18 cellular contexts compared by ENCODE assay signal in the genomic region with DNA sequence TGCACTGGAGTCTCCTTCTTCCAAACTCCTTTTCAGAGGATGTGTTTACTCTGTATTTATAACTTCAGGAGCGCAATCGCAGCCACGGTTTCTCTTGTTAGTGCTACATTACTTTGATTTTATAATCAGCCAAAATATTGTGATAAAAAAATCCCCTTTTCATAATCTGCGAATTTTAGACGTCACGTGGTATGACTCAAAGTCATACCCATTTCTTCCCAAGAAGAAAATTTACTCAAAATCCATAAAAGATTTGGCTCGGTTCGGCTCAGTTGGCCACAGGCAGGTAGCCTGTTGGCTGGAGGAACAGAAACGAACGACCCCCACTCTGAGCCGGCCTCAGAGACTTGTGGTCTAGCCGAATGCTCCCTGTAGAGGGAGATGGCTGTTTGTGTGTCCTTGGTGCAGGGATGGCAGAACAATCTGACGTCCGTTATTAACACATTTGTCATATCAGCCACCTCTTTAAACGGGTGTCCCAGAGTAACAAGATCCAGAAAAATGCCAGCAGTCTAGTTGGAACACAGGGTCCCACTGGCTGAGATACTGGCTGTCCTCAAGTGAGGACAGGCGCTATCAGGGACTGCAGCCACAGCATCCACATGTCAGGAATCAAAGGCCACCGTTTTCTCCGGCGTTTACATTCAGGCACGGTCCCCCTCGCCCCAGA.
"Had no signal": no experiment of that assay in that cellular context is flagged by ENCODE, and none has a peak within 500 bp of the region (broad histone marks: within the 10 kb centered on the region; RNA-seq: fewer than 3 reads in every experiment).

No MANE protein-coding gene starts in this region.

- H3K36me3 ChIP-seq: brain microvascular endothelial cell, colonic mucosa, ovary, right lobe of liver, thoracic aorta had no signal

- H3K27ac ChIP-seq: brain microvascular endothelial cell, colonic mucosa, dorsolateral prefrontal cortex, ovary, right lobe of liver, thoracic aorta had no signal

- H3K9me3 ChIP-seq: colonic mucosa, ovary, right lobe of liver, thoracic aorta had no signal

- ATAC-seq: activated CD8-positive, alpha-beta T cell treated with anti-CD3 and anti-CD28 coated beads, Interleukin-2, amount 10 ng/mL, durations not matched to agents 7 days and 5 days; effector memory CD8-positive, alpha-beta T cell; esophagus mucosa; naive thymus-derived CD8-positive, alpha-beta T cell; right lobe of liver had no signal

- H3K27me3 ChIP-seq: brain microvascular endothelial cell, colonic mucosa, ovary, right lobe of liver had no signal

- H3K4me1 ChIP-seq: colonic mucosa, right lobe of liver had no signal

- DNase-seq: activated CD4-positive, alpha-beta T cell treated with anti-CD3 and anti-CD28 coated beads for 1 hour; activated CD4-positive, alpha-beta T cell treated with anti-CD3 and anti-CD28 coated beads, Interleukin-2, amount 50 U/mL, for 1 hour; activated CD8-positive, alpha-beta T cell treated with anti-CD3 and anti-CD28 coated beads, Interleukin-2, amount 10 ng/mL, durations not matched to agents 7 days and 5 days; activated gamma-delta T cell; anterior cingulate cortex; brain microvascular endothelial cell; colonic mucosa; effector memory CD8-positive, alpha-beta T cell; foreskin melanocyte; stimulated activated CD4-positive, alpha-beta T cell treated with anti-CD3 and anti-CD28 coated beads, Interleukin-4, amount 100 ng/mL, for 1 hour; stimulated activated naive CD4-positive, alpha-beta T cell treated with Interleukin-2 at 50 U/mL for 16 hours; T-helper 9 cell had no signal

- H3K4me3 ChIP-seq: colonic mucosa, dorsolateral prefrontal cortex, ovary, right lobe of liver, thoracic aorta had no signal
